26 cellular contexts compared by ENCODE assay signal in genomic region chr6:34722451-34722850, GRCh38.
"Had no signal": no experiment of that assay in that cellular context is flagged by ENCODE, and none has a peak within 500 bp of the region (broad histone marks: within the 10 kb centered on the region; RNA-seq: fewer than 3 reads in every experiment).

No MANE protein-coding gene starts in this region.

- H3K4me1 ChIP-seq: ascending aorta, body of pancreas had no signal

- FAIRE-seq: bronchial epithelial cell had no signal

- DNase-seq: activated CD4-positive, alpha-beta T cell treated with anti-CD3 and anti-CD28 coated beads for 36 hours; activated CD4-positive, alpha-beta T cell treated with anti-CD3 and anti-CD28 coated beads, Interleukin-2, amount 50 U/mL, for 1 hour; activated CD8-positive, alpha-beta memory T cell treated with anti-CD3 and anti-CD28 coated beads, Interleukin-2, amount 50 U/mL, for 4 hours; activated CD8-positive, alpha-beta T cell treated with anti-CD3 and anti-CD28 coated beads for 36 hours; activated gamma-delta T cell treated with Interleukin-2 at 50 U/mL for 16 hours; activated naive CD4-positive, alpha-beta T cell treated with anti-CD3 and anti-CD28 coated beads, Interleukin-2, amount 50 U/mL, for 16 hours; activated T-cell treated with anti-CD3 and anti-CD28 coated beads, Interleukin-2, amount 50 U/mL, for 72 hours; amniotic stem cell; body of pancreas; central memory CD4-positive, alpha-beta T cell; MV-4-11; NCI-H1092 treated with DMSO at 0.1 percent for 48 hours; NCI-H1417 treated with DMSO at 0.1 percent for 48 hours; NCI-H1694; NCI-H2029; NCI-H2107; NCI-H2171 treated with DMSO at 0.1 percent for 48 hours; NCI-H226; NCI-H510A; NCI-H526 treated with DMSO at 0.1 percent for 48 hours; T-helper 1 cell had no signal

- H3K4me3 Mint-ChIP-seq: activated CD4-positive, alpha-beta T cell treated with anti-CD3 and anti-CD28 coated beads for 36 hours; activated CD8-positive, alpha-beta T cell treated with anti-CD3 and anti-CD28 coated beads for 36 hours; activated T-cell treated with anti-CD3 and anti-CD28 coated beads, Interleukin-2, amount 50 U/mL, for 72 hours had no signal

- H3K27me3 Mint-ChIP-seq: activated CD4-positive, alpha-beta T cell treated with anti-CD3 and anti-CD28 coated beads for 36 hours; activated CD8-positive, alpha-beta T cell treated with anti-CD3 and anti-CD28 coated beads for 36 hours had no signal

- ATAC-seq: activated CD4-positive, alpha-beta T cell treated with anti-CD3 and anti-CD28 coated beads for 36 hours; activated CD8-positive, alpha-beta T cell treated with anti-CD3 and anti-CD28 coated beads for 36 hours; activated T-cell treated with anti-CD3 and anti-CD28 coated beads, Interleukin-2, amount 50 U/mL, for 72 hours; body of pancreas had no signal

- H3K4me1 Mint-ChIP-seq: activated CD4-positive, alpha-beta T cell treated with anti-CD3 and anti-CD28 coated beads for 36 hours had no signal

- H3K9me3 ChIP-seq: ascending aorta, body of pancreas had no signal

- H3K4me3 ChIP-seq: ascending aorta, body of pancreas, SK-N-MC had no signal

- H3K9me3 Mint-ChIP-seq: activated CD8-positive, alpha-beta T cell treated with anti-CD3 and anti-CD28 coated beads for 36 hours had no signal

- H3K27me3 ChIP-seq: ascending aorta, body of pancreas had no signal

- H3K36me3 ChIP-seq: ascending aorta had no signal

- H3K27ac ChIP-seq: ascending aorta, body of pancreas, SK-N-MC, VCaP had no signal

- H3K27ac Mint-ChIP-seq: activated CD4-positive, alpha-beta T cell treated with anti-CD3 and anti-CD28 coated beads for 36 hours; activated CD8-positive, alpha-beta T cell treated with anti-CD3 and anti-CD28 coated beads for 36 hours; activated T-helper 2 cell treated with anti-CD3 and anti-CD28 coated beads, Interferon-gamma antibody, Interleukin-2, Interleukin-4, amounts not matched to agents 10 μg/mL and 5 μg/mL and 100 μg/mL, durations not matched to agents 14 hours and 24 hours and 36 hours had no signal
